8 cellular contexts compared by ENCODE assay signal in genomic region chr16:72198021-72198420, GRCh38. TPM values are rescaled to one million over a fixed set of nuclear protein-coding genes. Genes with fewer than 3 reads are reported as not detected.
DNase-seq lines count a peak whose midpoint lies in the region; ATAC-seq and TF ChIP-seq lines count a peak whose summit lies in the region.

No MANE protein-coding gene starts in this region.

- H3K36me3 ChIP-seq in cardiac muscle cell (no peaks in the 10 kb centered on the region), adrenal gland (replicated peaks in 1 of 2) (no peaks in the 10 kb centered on the region), aorta (ENCODE audit: control insufficient read depth in 1 of 2, insufficient read depth in 2 of 2, low read length in 1 of 2) (no peaks in the 10 kb centered on the region), MM.1S (replicated peaks; ENCODE audit: insufficient read depth, low read length) (no peaks in the 10 kb centered on the region)

- intact Hi-C loops in left ventricle myocardium superior (cut with micrococcal nuclease) (no loop called here), adrenal gland (cut with DNase I) (no loop called here), aorta (cut with DNase I) (no loop called here)

- no peaks in the 10 kb centered on the region for H3K9me2 ChIP-seq in MM.1S (replicated peaks; ENCODE audit: insufficient read depth, low read length)

- H3K27me3 ChIP-seq in cardiac muscle cell (no peaks in the 10 kb centered on the region), adrenal gland (no peaks in the 10 kb centered on the region), aorta (ENCODE audit: control insufficient read depth in 1 of 2, insufficient read depth in 2 of 2, low read length in 1 of 2) (peaks cover 0 to 1% of the 10 kb centered on the region in 2 donors), MM.1S (replicated peaks; ENCODE audit: insufficient read depth, low read length) (no peaks in the 10 kb centered on the region)

- H3K79me2 ChIP-seq in MM.1S (ENCODE audit: low read length), result no peaks in the 10 kb centered on the region

- H3K4me3 ChIP-seq in cardiac muscle cell (no peak overlapping the region), adrenal gland (no peak overlapping the region), aorta (ENCODE audit: low read length in 2 of 2) (no peak overlapping the region), MM.1S (ENCODE audit: low read length) (no peak overlapping the region)

- H3K9me3 ChIP-seq in cardiac muscle cell (ENCODE audit: low read depth) (no peaks in the 10 kb centered on the region), adrenal gland (replicated peaks in 1 of 3) (no peaks in the 10 kb centered on the region), aorta (ENCODE audit: control insufficient read depth, low read length) (no peaks in the 10 kb centered on the region), MM.1S (replicated peaks; ENCODE audit: insufficient read depth, low read length) (no peaks in the 10 kb centered on the region)

- H3F3A ChIP-seq in MM.1S (ENCODE audit: insufficient read depth, low read length), result peaks cover 6% of the 10 kb centered on the region

- 47 to 62% (median 56%) methylated on average over 6 of the region's 6 CpGs for WGBS in adrenal gland, 4 donors
- WGBS in aorta, 2 donors, result 9 to 18% methylated on average over 6 of the region's 6 CpGs

- H3K4me2 ChIP-seq in MM.1S (ENCODE audit: low read depth, low read length), result no peak overlapping the region

- ATAC-seq in left ventricle myocardium superior, result no peak
- ATAC-seq in aorta (ENCODE audit: low FRiP score), result peak; percentile 47
- ATAC-seq in GM18858 (IDR thresholded peaks at IDR 0.05; ENCODE audit: unreplicated experiment), result no peak

- H4K20me1 ChIP-seq in MM.1S (ENCODE audit: insufficient read depth, low read length), result no peaks in the 10 kb centered on the region

- H3K9ac ChIP-seq in MM.1S (ENCODE audit: low read length), result no peak overlapping the region

- DNase-seq in cardiac muscle cell (ENCODE audit: low read depth in 1 of 2, low spot score in 1 of 2) (peak in 1 of 2 donors; percentile 93), left ventricle myocardium superior (no peak), adrenal gland (peak; percentile 27 to 95 (median 63)), hippocampal formation (lab: John Stamatoyannopoulos, UW) (peak; percentile 51 to 68), aorta (no peak), MM.1S (no peak), GM19240 (ENCODE audit: insufficient read length, low spot score) (no peak)

- H3K4me1 ChIP-seq in cardiac muscle cell (ENCODE audit: low read depth) (peaks cover 20% of the 10 kb centered on the region), adrenal gland (replicated peaks in 1 of 2) (peaks cover 0 to 18% of the 10 kb centered on the region in 2 donors), aorta (ENCODE audit: control insufficient read depth in 1 of 2, insufficient read depth in 2 of 2, low read length in 2 of 2) (no peaks in the 10 kb centered on the region), MM.1S (ENCODE audit: low read length) (peaks cover 7% of the 10 kb centered on the region)

- TF ChIP-seq POLR2A in adrenal gland (IDR thresholded peaks at IDR 0.05), result no peak

- no peak overlapping the region for H2AFZ ChIP-seq in MM.1S (ENCODE audit: low read length)

- TF ChIP-seq CTCF in cardiac muscle cell (IDR thresholded peaks at IDR 0.05; ENCODE audit: low read depth, low read length) (no peak), adrenal gland (IDR thresholded peaks at IDR 0.05) (no peak), MM.1S (IDR thresholded peaks at IDR 0.05; ENCODE audit: low read length) (no peak)

- H3K27ac ChIP-seq in cardiac muscle cell, result peak overlapping the region; percentile 55
- peak overlapping the region in 1 of 5 donors; percentile 54 for H3K27ac ChIP-seq in adrenal gland
- H3K27ac ChIP-seq in aorta (ENCODE audit: low read depth in 1 of 2, low read length in 2 of 2), result no peak overlapping the region
- H3K27ac ChIP-seq in MM.1S (ENCODE audit: low read length), result no peak overlapping the region

RNA-seq across cellular contexts. Expression of gene PMFBP1, which starts 26.1 kb away (rescaled TPM):
- total RNA-seq in cardiac muscle cell (2.7 and 5.1 TPM in 2 replicates), left ventricle myocardium superior (not detected), adrenal gland (1 to 10 TPM in 1 of 8 donors, under 1 TPM in 7; 0.28 to 2.4 (median 0.50) TPM), aorta (1 to 10 TPM in 1 of 2 donors, under 1 TPM in 1; 0.66 to 1.0 TPM)
- polyA plus RNA-seq in cardiac muscle cell (1.7 and 2.7 TPM in 2 replicates), adrenal gland (1 to 10 TPM in 2 of 3 donors, under 1 TPM in 1; 0.15 to 1.6 (median 1.3) TPM), aorta (1 to 10 TPM in 1 of 2 donors, not detected in 1; 2.5 TPM)

Comparison
In these comparisons a context has a peak if more than half of its experiments do, and no peak if none do; other contexts are left out.
1. DNase-seq: peak in adrenal gland (7 of 7) and hippocampal formation (2 of 2); none in left ventricle myocardium superior (single experiment), aorta (0 of 2), MM.1S (single experiment) and GM19240 (single experiment).